In the genomic region with DNA sequence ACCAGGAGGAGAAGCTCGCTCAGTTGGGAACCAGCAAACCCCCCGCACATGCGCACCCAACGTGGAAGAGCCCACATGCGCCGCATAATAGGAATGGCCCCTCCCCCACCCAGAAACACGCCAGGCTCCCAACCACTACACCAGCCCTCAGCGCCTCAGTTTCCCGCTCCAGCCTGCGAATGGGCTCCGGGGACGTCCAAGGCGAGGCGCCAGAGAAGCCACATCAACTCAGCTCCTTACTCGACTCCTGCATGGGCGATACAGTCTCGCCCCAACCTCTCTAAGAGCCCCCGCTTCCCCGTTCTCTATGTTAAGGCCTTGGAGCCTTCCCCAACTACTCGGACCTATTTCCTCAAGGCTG, we compare ENCODE assay signal across 1 cellular context.
A peak's percentile ranks its signal among the peaks of the same experiment; 100 is the strongest.
TF ChIP-seq lines count a peak whose summit lies in the region.

No MANE protein-coding gene starts in this region.

TF ChIP-seq in K562, 482 proteins besides CTCF, POLR2A, EP300 and RAD21 (continued from another document):
- TF ChIP-seq YY1 (IDR thresholded peaks at IDR 0.05; ENCODE audit: borderline replicate concordance in 1 of 3, control insufficient read depth in 1 of 3, extremely low read depth in 1 of 3, insufficient read depth in 3 of 3, insufficient read length in 1 of 3, insufficient replicate concordance in 2 of 3, low read depth in 1 of 3, low read length in 2 of 3), result peak in 1 of 3 experiments; percentile 62
- TF ChIP-seq KDM4B (IDR thresholded peaks at IDR 0.05; ENCODE audit: borderline replicate concordance in 2 of 2, low read depth in 1 of 2), result no peak; a peak in 1 of 4 replicates
- no peak for TF ChIP-seq NR2C2 (CRISPR knock-in tag; IDR thresholded peaks at IDR 0.05)
- no peak for TF ChIP-seq NR2C2 (tag; IDR thresholded peaks at IDR 0.05)
- no peak for TF ChIP-seq HOXB6 (CRISPR knock-in tag; IDR thresholded peaks at IDR 0.05; ENCODE audit: borderline replicate concordance)
- TF ChIP-seq, protein P1, sequence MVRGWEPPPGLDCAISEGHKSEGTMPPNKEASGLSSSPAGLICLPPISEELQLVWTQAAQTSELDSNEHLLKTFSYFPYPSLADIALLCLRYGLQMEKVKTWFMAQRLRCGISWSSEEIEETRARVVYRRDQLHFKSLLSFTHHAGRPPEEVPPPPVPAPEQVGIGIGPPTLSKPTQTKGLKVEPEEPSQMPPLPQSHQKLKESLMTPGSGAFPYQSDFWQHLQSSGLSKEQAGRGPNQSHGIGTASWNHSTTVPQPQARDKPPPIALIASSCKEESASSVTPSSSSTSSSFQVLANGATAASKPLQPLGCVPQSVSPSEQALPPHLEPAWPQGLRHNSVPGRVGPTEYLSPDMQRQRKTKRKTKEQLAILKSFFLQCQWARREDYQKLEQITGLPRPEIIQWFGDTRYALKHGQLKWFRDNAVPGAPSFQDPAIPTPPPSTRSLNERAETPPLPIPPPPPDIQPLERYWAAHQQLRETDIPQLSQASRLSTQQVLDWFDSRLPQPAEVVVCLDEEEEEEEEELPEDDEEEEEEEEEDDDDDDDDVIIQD (CRISPR knock-in tag; IDR thresholded peaks at IDR 0.05), result no peak
- TF ChIP-seq, protein P2, sequence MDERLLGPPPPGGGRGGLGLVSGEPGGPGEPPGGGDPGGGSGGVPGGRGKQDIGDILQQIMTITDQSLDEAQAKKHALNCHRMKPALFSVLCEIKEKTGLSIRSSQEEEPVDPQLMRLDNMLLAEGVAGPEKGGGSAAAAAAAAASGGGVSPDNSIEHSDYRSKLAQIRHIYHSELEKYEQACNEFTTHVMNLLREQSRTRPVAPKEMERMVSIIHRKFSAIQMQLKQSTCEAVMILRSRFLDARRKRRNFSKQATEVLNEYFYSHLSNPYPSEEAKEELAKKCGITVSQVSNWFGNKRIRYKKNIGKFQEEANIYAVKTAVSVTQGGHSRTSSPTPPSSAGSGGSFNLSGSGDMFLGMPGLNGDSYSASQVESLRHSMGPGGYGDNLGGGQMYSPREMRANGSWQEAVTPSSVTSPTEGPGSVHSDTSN (CRISPR knock-in tag; IDR thresholded peaks at IDR 0.05; ENCODE audit: low read depth), result no peak
- TF ChIP-seq, protein P2 (tag; conservative IDR thresholded peaks at IDR 0.05; ENCODE audit: low read depth), result no peak
- TF ChIP-seq ZNF444 (CRISPR knock-in tag; IDR thresholded peaks at IDR 0.05), result peak; percentile 37; the same call in 1 of the 2 replicates
- no peak for TF ChIP-seq TEAD1 (CRISPR knock-in tag; IDR thresholded peaks at IDR 0.05)
- no peak for TF ChIP-seq PURB (CRISPR knock-in tag; IDR thresholded peaks at IDR 0.05; ENCODE audit: low read depth)
- TF ChIP-seq HNRNPH1 (optimal IDR thresholded peaks at IDR 0.05; ENCODE audit: low read depth, low read length), result no peak
- TF ChIP-seq ZNF174 (CRISPR knock-in tag; IDR thresholded peaks at IDR 0.05), result no peak
- no peak for TF ChIP-seq ZNF232 (CRISPR knock-in tag; IDR thresholded peaks at IDR 0.05)
- no peak for TF ChIP-seq ZNF57 (CRISPR knock-in tag; IDR thresholded peaks at IDR 0.05)
- TF ChIP-seq, protein P3, sequence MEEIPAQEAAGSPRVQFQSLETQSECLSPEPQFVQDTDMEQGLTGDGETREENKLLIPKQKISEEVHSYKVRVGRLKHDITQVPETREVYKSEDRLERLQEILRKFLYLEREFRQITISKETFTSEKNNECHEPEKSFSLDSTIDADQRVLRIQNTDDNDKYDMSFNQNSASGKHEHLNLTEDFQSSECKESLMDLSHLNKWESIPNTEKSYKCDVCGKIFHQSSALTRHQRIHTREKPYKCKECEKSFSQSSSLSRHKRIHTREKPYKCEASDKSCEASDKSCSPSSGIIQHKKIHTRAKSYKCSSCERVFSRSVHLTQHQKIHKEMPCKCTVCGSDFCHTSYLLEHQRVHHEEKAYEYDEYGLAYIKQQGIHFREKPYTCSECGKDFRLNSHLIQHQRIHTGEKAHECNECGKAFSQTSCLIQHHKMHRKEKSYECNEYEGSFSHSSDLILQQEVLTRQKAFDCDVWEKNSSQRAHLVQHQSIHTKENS (CRISPR knock-in tag; IDR thresholded peaks at IDR 0.05), result no peak
- TF ChIP-seq TCFL5 (CRISPR knock-in tag; conservative IDR thresholded peaks at IDR 0.05), result no peak
- no peak for TF ChIP-seq ZNF445 (CRISPR knock-in tag; IDR thresholded peaks at IDR 0.05; ENCODE audit: low read depth)
- TF ChIP-seq ERF (CRISPR knock-in tag; IDR thresholded peaks at IDR 0.05), result no peak
- TF ChIP-seq, protein P4, sequence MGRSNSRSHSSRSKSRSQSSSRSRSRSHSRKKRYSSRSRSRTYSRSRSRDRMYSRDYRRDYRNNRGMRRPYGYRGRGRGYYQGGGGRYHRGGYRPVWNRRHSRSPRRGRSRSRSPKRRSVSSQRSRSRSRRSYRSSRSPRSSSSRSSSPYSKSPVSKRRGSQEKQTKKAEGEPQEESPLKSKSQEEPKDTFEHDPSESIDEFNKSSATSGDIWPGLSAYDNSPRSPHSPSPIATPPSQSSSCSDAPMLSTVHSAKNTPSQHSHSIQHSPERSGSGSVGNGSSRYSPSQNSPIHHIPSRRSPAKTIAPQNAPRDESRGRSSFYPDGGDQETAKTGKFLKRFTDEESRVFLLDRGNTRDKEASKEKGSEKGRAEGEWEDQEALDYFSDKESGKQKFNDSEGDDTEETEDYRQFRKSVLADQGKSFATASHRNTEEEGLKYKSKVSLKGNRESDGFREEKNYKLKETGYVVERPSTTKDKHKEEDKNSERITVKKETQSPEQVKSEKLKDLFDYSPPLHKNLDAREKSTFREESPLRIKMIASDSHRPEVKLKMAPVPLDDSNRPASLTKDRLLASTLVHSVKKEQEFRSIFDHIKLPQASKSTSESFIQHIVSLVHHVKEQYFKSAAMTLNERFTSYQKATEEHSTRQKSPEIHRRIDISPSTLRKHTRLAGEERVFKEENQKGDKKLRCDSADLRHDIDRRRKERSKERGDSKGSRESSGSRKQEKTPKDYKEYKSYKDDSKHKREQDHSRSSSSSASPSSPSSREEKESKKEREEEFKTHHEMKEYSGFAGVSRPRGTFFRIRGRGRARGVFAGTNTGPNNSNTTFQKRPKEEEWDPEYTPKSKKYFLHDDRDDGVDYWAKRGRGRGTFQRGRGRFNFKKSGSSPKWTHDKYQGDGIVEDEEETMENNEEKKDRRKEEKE (IDR thresholded peaks at IDR 0.05; ENCODE audit: borderline replicate concordance in 1 of 2, control insufficient read depth in 1 of 2, low read depth in 2 of 2, low read length in 1 of 2), result no peak
- no peak for TF ChIP-seq ZNF239 (CRISPR knock-in tag; IDR thresholded peaks at IDR 0.05)
- TF ChIP-seq NR2F6 (CRISPR knock-in tag; IDR thresholded peaks at IDR 0.05), result no peak
- TF ChIP-seq SMAD1 (IDR thresholded peaks at IDR 0.05; ENCODE audit: low read depth, low read length, partially characterized antibody), result peak; percentile 41
- no peak for TF ChIP-seq ZNF175 (CRISPR knock-in tag; IDR thresholded peaks at IDR 0.05; ENCODE audit: low read depth)
- no peak for TF ChIP-seq U2AF2 (optimal IDR thresholded peaks at IDR 0.05; ENCODE audit: low read depth, low read length)
- TF ChIP-seq, protein P5, sequence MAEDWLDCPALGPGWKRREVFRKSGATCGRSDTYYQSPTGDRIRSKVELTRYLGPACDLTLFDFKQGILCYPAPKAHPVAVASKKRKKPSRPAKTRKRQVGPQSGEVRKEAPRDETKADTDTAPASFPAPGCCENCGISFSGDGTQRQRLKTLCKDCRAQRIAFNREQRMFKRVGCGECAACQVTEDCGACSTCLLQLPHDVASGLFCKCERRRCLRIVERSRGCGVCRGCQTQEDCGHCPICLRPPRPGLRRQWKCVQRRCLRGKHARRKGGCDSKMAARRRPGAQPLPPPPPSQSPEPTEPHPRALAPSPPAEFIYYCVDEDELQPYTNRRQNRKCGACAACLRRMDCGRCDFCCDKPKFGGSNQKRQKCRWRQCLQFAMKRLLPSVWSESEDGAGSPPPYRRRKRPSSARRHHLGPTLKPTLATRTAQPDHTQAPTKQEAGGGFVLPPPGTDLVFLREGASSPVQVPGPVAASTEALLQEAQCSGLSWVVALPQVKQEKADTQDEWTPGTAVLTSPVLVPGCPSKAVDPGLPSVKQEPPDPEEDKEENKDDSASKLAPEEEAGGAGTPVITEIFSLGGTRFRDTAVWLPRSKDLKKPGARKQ (CRISPR knock-in tag; IDR thresholded peaks at IDR 0.05), result no peak
- TF ChIP-seq BRD4 (IDR thresholded peaks at IDR 0.05), result no peak
- TF ChIP-seq ZNF764 (CRISPR knock-in tag; IDR thresholded peaks at IDR 0.05; ENCODE audit: low read depth), result 0 out of 2 replicates have a peak, but pooled peaks have one; percentile 12
- TF ChIP-seq MXI1 (IDR thresholded peaks at IDR 0.05; ENCODE audit: low read depth, low read length), result peak; percentile 75; the same call in 1 of the 2 replicates
- TF ChIP-seq, protein P6, sequence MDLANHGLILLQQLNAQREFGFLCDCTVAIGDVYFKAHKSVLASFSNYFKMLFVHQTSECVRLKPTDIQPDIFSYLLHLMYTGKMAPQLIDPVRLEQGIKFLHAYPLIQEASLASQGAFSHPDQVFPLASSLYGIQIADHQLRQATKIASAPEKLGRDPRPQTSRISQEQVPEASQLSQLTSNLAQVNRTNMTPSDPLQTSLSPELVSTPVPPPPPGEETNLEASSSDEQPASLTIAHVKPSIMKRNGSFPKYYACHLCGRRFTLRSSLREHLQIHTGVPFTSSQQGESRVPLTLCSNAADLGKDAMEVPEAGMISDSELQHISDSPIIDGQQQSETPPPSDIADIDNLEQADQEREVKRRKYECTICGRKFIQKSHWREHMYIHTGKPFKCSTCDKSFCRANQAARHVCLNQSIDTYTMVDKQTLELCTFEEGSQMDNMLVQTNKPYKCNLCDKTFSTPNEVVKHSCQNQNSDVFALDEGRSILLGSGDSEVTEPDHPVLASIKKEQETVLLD (IDR thresholded peaks at IDR 0.05), result peak; percentile 80
- TF ChIP-seq, protein P7, sequence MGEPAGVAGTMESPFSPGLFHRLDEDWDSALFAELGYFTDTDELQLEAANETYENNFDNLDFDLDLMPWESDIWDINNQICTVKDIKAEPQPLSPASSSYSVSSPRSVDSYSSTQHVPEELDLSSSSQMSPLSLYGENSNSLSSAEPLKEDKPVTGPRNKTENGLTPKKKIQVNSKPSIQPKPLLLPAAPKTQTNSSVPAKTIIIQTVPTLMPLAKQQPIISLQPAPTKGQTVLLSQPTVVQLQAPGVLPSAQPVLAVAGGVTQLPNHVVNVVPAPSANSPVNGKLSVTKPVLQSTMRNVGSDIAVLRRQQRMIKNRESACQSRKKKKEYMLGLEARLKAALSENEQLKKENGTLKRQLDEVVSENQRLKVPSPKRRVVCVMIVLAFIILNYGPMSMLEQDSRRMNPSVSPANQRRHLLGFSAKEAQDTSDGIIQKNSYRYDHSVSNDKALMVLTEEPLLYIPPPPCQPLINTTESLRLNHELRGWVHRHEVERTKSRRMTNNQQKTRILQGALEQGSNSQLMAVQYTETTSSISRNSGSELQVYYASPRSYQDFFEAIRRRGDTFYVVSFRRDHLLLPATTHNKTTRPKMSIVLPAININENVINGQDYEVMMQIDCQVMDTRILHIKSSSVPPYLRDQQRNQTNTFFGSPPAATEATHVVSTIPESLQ (CRISPR knock-in tag; IDR thresholded peaks at IDR 0.05), result no peak
- no peak for TF ChIP-seq ZNF311 (CRISPR knock-in tag; IDR thresholded peaks at IDR 0.05)
- TF ChIP-seq NRF1 (conservative IDR thresholded peaks at IDR 0.05 in 1 of 2, IDR thresholded peaks at IDR 0.05 in 1 of 2), result peak; percentile 90 to 91
- no peak for TF ChIP-seq SMARCC2 (IDR thresholded peaks at IDR 0.05; ENCODE audit: low read depth)
- TF ChIP-seq TCF7 (IDR thresholded peaks at IDR 0.05; ENCODE audit: borderline replicate concordance), result no peak
TF ChIP-seq in K562: peak in this region for 47.
